In genomic region chr21:29092102-29092959, GRCh38 we compare ENCODE assay signal across 16 cellular contexts. TPM values are rescaled to one million over a fixed set of nuclear protein-coding genes. Genes with fewer than 3 reads are reported as not detected.
DNase-seq lines count a peak whose midpoint lies in the region; ATAC-seq, FAIRE-seq and TF ChIP-seq lines count a peak whose summit lies in the region.
"Had no signal": no experiment of that assay in that cellular context is flagged by ENCODE, and none has a peak within 500 bp of the region (broad histone marks: within the 10 kb centered on the region; RNA-seq: fewer than 3 reads in every experiment).

No MANE protein-coding gene starts in this region.

- no peak for TF ChIP-seq EP300 in transverse colon (IDR thresholded peaks at IDR 0.05; ENCODE audit: low read depth)

- H3K4me3 Mint-ChIP-seq in activated T-helper 17 cell treated with anti-CD3 and anti-CD28 coated beads, Interleukin-2, amount 50 U/mL, for 72 hours = peak overlapping the region; percentile 40
- H3K4me3 Mint-ChIP-seq in stimulated activated memory B cell treated with anti-CD40 and anti-IgM and Interleukin-4, amounts not matched to agents 10 μg/mL and 1 μg/mL and 100 μg/mL, for 72 hours = no peak overlapping the region
- H3K4me3 Mint-ChIP-seq: effector memory CD8-positive, alpha-beta T cell had no signal

- TF ChIP-seq POLR2A in H54 (IDR thresholded peaks at IDR 0.05; ENCODE audit: low read depth, low read length) = no peak
- no peak for TF ChIP-seq POLR2A in transverse colon (IDR thresholded peaks at IDR 0.05)

- H3K4me3 ChIP-seq in fibroblast of the aortic adventitia (ENCODE audit: low read depth, low read length) (no peak overlapping the region), transverse colon (no peak overlapping the region)
- H3K4me3 ChIP-seq: suprapubic skin had no signal

- peak; percentile 67 for ATAC-seq in activated T-helper 17 cell treated with anti-CD3 and anti-CD28 coated beads, Interleukin-2, amount 50 U/mL, for 72 hours (replicated peaks)
- no peak for ATAC-seq in stimulated activated memory B cell treated with anti-CD40 and anti-IgM and Interleukin-4, amounts not matched to agents 10 μg/mL and 1 μg/mL and 100 μg/mL, for 72 hours
- ATAC-seq in GM18870 (IDR thresholded peaks at IDR 0.05; ENCODE audit: unreplicated experiment) = no peak
- ATAC-seq: effector memory CD8-positive, alpha-beta T cell had no signal

- peaks cover 0 to 7% (median 1%) of the 10 kb centered on the region in 4 donors for H3K4me1 ChIP-seq in transverse colon

- H3K36me3 ChIP-seq in transverse colon = no peaks in the 10 kb centered on the region
- H3K36me3 ChIP-seq: suprapubic skin had no signal

- no peaks in the 10 kb centered on the region for H3K9me3 ChIP-seq in transverse colon
- H3K9me3 ChIP-seq: suprapubic skin had no signal

- peaks cover 40% of the 10 kb centered on the region for H3K36me3 Mint-ChIP-seq in activated T-helper 17 cell treated with anti-CD3 and anti-CD28 coated beads, Interleukin-2, amount 50 U/mL, for 72 hours (ENCODE audit: low read depth)
- H3K36me3 Mint-ChIP-seq in stimulated activated memory B cell treated with anti-CD40 and anti-IgM and Interleukin-4, amounts not matched to agents 10 μg/mL and 1 μg/mL and 100 μg/mL, for 72 hours = peaks cover 36% of the 10 kb centered on the region

- no peaks in the 10 kb centered on the region for H3K9me3 Mint-ChIP-seq in activated T-helper 17 cell treated with anti-CD3 and anti-CD28 coated beads, Interleukin-2, amount 50 U/mL, for 72 hours
- no peaks in the 10 kb centered on the region for H3K9me3 Mint-ChIP-seq in stimulated activated memory B cell treated with anti-CD40 and anti-IgM and Interleukin-4, amounts not matched to agents 10 μg/mL and 1 μg/mL and 100 μg/mL, for 72 hours
- H3K9me3 Mint-ChIP-seq: effector memory CD8-positive, alpha-beta T cell had no signal

- FAIRE-seq in H54 (lab: Jason Lieb, UNC) = peak; percentile 55
- FAIRE-seq: islet of Langerhans had no signal

- 55 to 67% methylated on average over 3 to 9 of the region's 9 CpGs for WGBS in transverse colon (ENCODE audit: low coverage in 1 of 2), 2 donors

- in situ Hi-C loops in transverse colon (cut with MboI; ENCODE audit: low pct_ligation_motif_present in 1 of 4, low pct_unique_long_range_greater_than_20kb in 1 of 4, low sequenced_read_pairs in 3 of 4) = loop anchor here in 1 of 4 donors (10.0 kb wide), 1 partner anchor 282 kb away; no protein-coding TSS in a partner anchor

- DNase-seq in H54 (ENCODE audit: insufficient read length, low spot score) = no peak
- peak; percentile 68 for DNase-seq in fibroblast of the aortic adventitia (ENCODE audit: low read depth)
- DNase-seq in transverse colon = no peak
- no peak for DNase-seq in mucosa of gallbladder (ENCODE audit: low spot score)
- DNase-seq: activated naive CD4-positive, alpha-beta T cell treated with Interleukin-2 at 50 U/mL for 16 hours; effector memory CD8-positive, alpha-beta T cell; MM.1S; NCI-H446 treated with DMSO at 0.1 percent for 48 hours; occipital lobe; SHP77 treated with DMSO at 0.1 percent for 48 hours; stimulated activated CD4-positive, alpha-beta T cell treated with anti-CD3 and anti-CD28 coated beads, Interleukin-4, amount 100 ng/mL, for 4 hours had no signal

- TF ChIP-seq CTCF in fibroblast of the aortic adventitia (IDR thresholded peaks at IDR 0.05; ENCODE audit: insufficient read depth, low read length) (peak; percentile 10), transverse colon (IDR thresholded peaks at IDR 0.05) (no peak)

- H3K27me3 Mint-ChIP-seq in activated T-helper 17 cell treated with anti-CD3 and anti-CD28 coated beads, Interleukin-2, amount 50 U/mL, for 72 hours = no peaks in the 10 kb centered on the region
- no peaks in the 10 kb centered on the region for H3K27me3 Mint-ChIP-seq in stimulated activated memory B cell treated with anti-CD40 and anti-IgM and Interleukin-4, amounts not matched to agents 10 μg/mL and 1 μg/mL and 100 μg/mL, for 72 hours
- H3K27me3 Mint-ChIP-seq: effector memory CD8-positive, alpha-beta T cell had no signal

- peak overlapping the region; percentile 85 for H3K27ac Mint-ChIP-seq in activated T-helper 17 cell treated with anti-CD3 and anti-CD28 coated beads, Interleukin-2, amount 50 U/mL, for 72 hours
- H3K27ac Mint-ChIP-seq in stimulated activated memory B cell treated with anti-CD40 and anti-IgM and Interleukin-4, amounts not matched to agents 10 μg/mL and 1 μg/mL and 100 μg/mL, for 72 hours = peak overlapping the region; percentile 39

- intact Hi-C loops in transverse colon (cut with DNase I; ENCODE audit: low total_unique reads) = loop anchor here (5.0 kb wide), 1 partner anchor 280 kb away; no protein-coding TSS in a partner anchor

- H3K27me3 ChIP-seq in transverse colon = no peaks in the 10 kb centered on the region
- H3K27me3 ChIP-seq: suprapubic skin had no signal

- peaks cover 23% of the 10 kb centered on the region for H3K4me1 Mint-ChIP-seq in activated T-helper 17 cell treated with anti-CD3 and anti-CD28 coated beads, Interleukin-2, amount 50 U/mL, for 72 hours
- H3K4me1 Mint-ChIP-seq in stimulated activated memory B cell treated with anti-CD40 and anti-IgM and Interleukin-4, amounts not matched to agents 10 μg/mL and 1 μg/mL and 100 μg/mL, for 72 hours = peaks cover 11% of the 10 kb centered on the region

- H3K27ac ChIP-seq in transverse colon = no peak overlapping the region
- H3K27ac ChIP-seq: suprapubic skin had no signal

RNA-seq across cellular contexts. Expression of gene CCT8, which starts 18.9 kb away (rescaled TPM):
- total RNA-seq in activated T-helper 17 cell treated with anti-CD3 and anti-CD28 coated beads, Interleukin-2, amount 50 U/mL, for 72 hours = 100 to 1,000 TPM; 333 to 405 TPM
- 172 and 232 TPM in 2 replicates for total RNA-seq in fibroblast of the aortic adventitia (ENCODE audit: low replicate concordance)
- 100 to 1,000 TPM in 1 of 4 donors, 10 to 100 TPM in 3; 44.1 to 106 (median 63.4) TPM for total RNA-seq in transverse colon
- 99.3 TPM for total RNA-seq in mucosa of gallbladder

RNA-seq across cellular contexts. Expression of gene MAP3K7CL, which starts 38.1 kb away (rescaled TPM):
- total RNA-seq in activated T-helper 17 cell treated with anti-CD3 and anti-CD28 coated beads, Interleukin-2, amount 50 U/mL, for 72 hours = 1 to 10 TPM; 3.2 to 9.5 TPM
- total RNA-seq in fibroblast of the aortic adventitia (ENCODE audit: low replicate concordance) (6.9 and 18.7 TPM in 2 replicates), transverse colon (1 to 10 TPM in 3 of 4 donors, not detected in 1; 4.0 to 9.8 (median 9.3) TPM), mucosa of gallbladder (5.8 TPM)
